9 cellular contexts compared by ENCODE assay signal in the genomic region with DNA sequence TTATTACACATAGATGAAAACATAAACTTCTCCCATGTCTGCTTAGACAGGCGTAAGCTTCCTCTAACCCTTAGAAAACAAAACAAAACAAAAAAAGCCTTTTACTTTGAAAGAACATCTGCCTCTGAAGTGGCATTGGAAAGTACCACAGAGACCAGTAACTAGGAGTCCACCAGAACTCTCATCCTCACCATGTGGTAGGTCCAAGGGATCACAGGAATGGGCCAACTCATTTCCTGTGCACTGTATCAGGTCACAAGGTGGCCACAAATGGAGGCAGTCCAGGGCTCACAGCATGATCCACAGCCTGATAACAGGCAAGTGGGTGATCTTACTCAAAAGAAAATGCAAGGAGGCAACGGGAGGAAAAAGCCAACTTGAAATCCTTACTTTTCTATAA. TPM values are rescaled to one million over a fixed set of nuclear protein-coding genes. Genes with fewer than 3 reads are reported as not detected.
DNase-seq lines count a peak whose midpoint lies in the region; ATAC-seq, FAIRE-seq and TF ChIP-seq lines count a peak whose summit lies in the region.
"Not testable (repeated sequence)": the region's sequence is repeated elsewhere in the genome, so short reads cannot be mapped to it uniquely, and the experiment has no call there.
"Had no signal": no experiment of that assay in that cellular context is flagged by ENCODE, and none has a peak within 500 bp of the region (broad histone marks: within the 10 kb centered on the region; RNA-seq: fewer than 3 reads in every experiment).

No MANE protein-coding gene starts in this region.

- TF ChIP-seq EP300 in HepG2 (IDR thresholded peaks at IDR 0.05; ENCODE audit: low read depth in 2 of 2, low read length in 2 of 2); HepG2 (CRISPR knock-in tag; IDR thresholded peaks at IDR 0.05; ENCODE audit: borderline replicate concordance): not testable (repeated sequence)

- not testable (repeated sequence) for H2AFZ ChIP-seq in HepG2 (ENCODE audit: low read length)

- DNase-seq in ELR (ENCODE audit: low read depth): peak; percentile 6
- peak; percentile 3 for DNase-seq in RPMI7951 (ENCODE audit: low read depth)
- DNase-seq in activated CD4-positive, alpha-beta memory T cell treated with anti-CD3 and anti-CD28 coated beads, Interleukin-2, amount 10 ng/mL, durations not matched to agents 7 days and 5 days; activated T-helper 2 cell treated with anti-CD3 and anti-CD28 coated beads, Interferon-gamma antibody, Interleukin-2, Interleukin-4, amounts not matched to agents 10 μg/mL and 5 μg/mL and 100 μg/mL, durations not matched to agents 14 hours and 24 hours and 36 hours (ENCODE audit: low spot score); HepG2 (ENCODE audit: low spot score); stimulated activated effector memory CD8-positive, alpha-beta T cell treated with anti-CD3 and anti-CD28 coated beads, Interleukin-12 subunit alpha, Interleukin-12 subunit beta, amount 100 ng/mL, for 72 hours (ENCODE audit: low spot score in 2 of 2): not testable (repeated sequence)
- DNase-seq in choroid plexus epithelial cell (ENCODE audit: low read depth): peak; percentile 29

- H4K20me1 ChIP-seq in HepG2 (ENCODE audit: insufficient read depth, low read length): not testable (repeated sequence)

- not testable (repeated sequence) for H3K36me3 ChIP-seq in HepG2 (replicated peaks in 1 of 2; ENCODE audit: control insufficient read depth in 1 of 2, insufficient read depth in 2 of 2, low read length in 2 of 2)

- not testable (repeated sequence) for H3K79me2 ChIP-seq in HepG2 (ENCODE audit: insufficient read depth, low read length)

- H3K27me3 ChIP-seq in HepG2 (ENCODE audit: control insufficient read depth in 1 of 2, insufficient read depth in 2 of 2, low read length in 2 of 2): not testable (repeated sequence)

- peak; percentile 33; the same call in 1 of the 3 replicates for ATAC-seq in HepG2
- peak; percentile 58 for ATAC-seq in stimulated activated effector memory CD8-positive, alpha-beta T cell treated with anti-CD3 and anti-CD28 coated beads, Interleukin-12 subunit alpha, Interleukin-12 subunit beta, amount 100 ng/mL, for 72 hours

- intact Hi-C loops in activated T-helper 2 cell treated with anti-CD3 and anti-CD28 coated beads, Interferon-gamma antibody, Interleukin-2, Interleukin-4, amounts not matched to agents 10 μg/mL and 5 μg/mL and 100 μg/mL, durations not matched to agents 14 hours and 24 hours and 36 hours (cut with micrococcal nuclease): loop anchor here (2.0 to 10.0 kb wide), 3 partner anchors 23 to 485 kb away; no protein-coding TSS in a partner anchor
- intact Hi-C loops in HepG2 (cut with micrococcal nuclease; ENCODE audit: unreplicated experiment): not testable (repeated sequence)

- H3K4me3 ChIP-seq in choroid plexus epithelial cell (ENCODE audit: low read depth, low read length); HepG2 (replicated peaks in 1 of 3; ENCODE audit: insufficient read depth in 1 of 3, low read depth in 2 of 3, low read length in 3 of 3): not testable (repeated sequence)

- H3K9ac ChIP-seq in HepG2 (ENCODE audit: insufficient read depth, low read depth, low read length): not testable (repeated sequence)

- CTCF ChIA-PET in activated CD4-positive, alpha-beta memory T cell treated with anti-CD3 and anti-CD28 coated beads, Interleukin-2, amount 10 ng/mL, durations not matched to agents 7 days and 5 days (lab: Charles Lee); HepG2 (lab: Yijun Ruan, JAX; ENCODE audit: low intra/inter-chr PET ratio, low total read pairs): not testable (repeated sequence)

- H3K9me3 Mint-ChIP-seq in activated CD4-positive, alpha-beta memory T cell treated with anti-CD3 and anti-CD28 coated beads, Interleukin-2, amount 10 ng/mL, durations not matched to agents 7 days and 5 days; activated T-helper 2 cell treated with anti-CD3 and anti-CD28 coated beads, Interferon-gamma antibody, Interleukin-2, Interleukin-4, amounts not matched to agents 10 μg/mL and 5 μg/mL and 100 μg/mL, durations not matched to agents 14 hours and 24 hours and 36 hours; stimulated activated effector memory CD8-positive, alpha-beta T cell treated with anti-CD3 and anti-CD28 coated beads, Interleukin-12 subunit alpha, Interleukin-12 subunit beta, amount 100 ng/mL, for 72 hours: not testable (repeated sequence)

- TF ChIP-seq RAD21 in HepG2 (CRISPR knock-in tag; IDR thresholded peaks at IDR 0.05): not testable (repeated sequence)

- in situ Hi-C loops in HepG2 (cut with HindIII; ENCODE audit: extremely low pct_ligation_motif_present, low pct_unique_long_range_greater_than_20kb): not testable (repeated sequence)

- peak overlapping the region; percentile 91 for H3K27ac Mint-ChIP-seq in activated CD4-positive, alpha-beta memory T cell treated with anti-CD3 and anti-CD28 coated beads, Interleukin-2, amount 10 ng/mL, durations not matched to agents 7 days and 5 days
- peak overlapping the region; percentile 12 for H3K27ac Mint-ChIP-seq in activated T-helper 2 cell treated with anti-CD3 and anti-CD28 coated beads, Interferon-gamma antibody, Interleukin-2, Interleukin-4, amounts not matched to agents 10 μg/mL and 5 μg/mL and 100 μg/mL, durations not matched to agents 14 hours and 24 hours and 36 hours
- H3K27ac Mint-ChIP-seq in stimulated activated effector memory CD8-positive, alpha-beta T cell treated with anti-CD3 and anti-CD28 coated beads, Interleukin-12 subunit alpha, Interleukin-12 subunit beta, amount 100 ng/mL, for 72 hours: peak overlapping the region; percentile 38

- not testable (repeated sequence) for H3K4me1 ChIP-seq in HepG2 (ENCODE audit: insufficient read depth, low read length)

- H3K27me3 Mint-ChIP-seq in activated CD4-positive, alpha-beta memory T cell treated with anti-CD3 and anti-CD28 coated beads, Interleukin-2, amount 10 ng/mL, durations not matched to agents 7 days and 5 days; activated T-helper 2 cell treated with anti-CD3 and anti-CD28 coated beads, Interferon-gamma antibody, Interleukin-2, Interleukin-4, amounts not matched to agents 10 μg/mL and 5 μg/mL and 100 μg/mL, durations not matched to agents 14 hours and 24 hours and 36 hours (ENCODE audit: low read depth): not testable (repeated sequence)

- BruUV-seq in HepG2 (replicated peaks; lab: Mats Ljungman, UMichigan): not testable (repeated sequence)

- peaks cover 35% of the 10 kb centered on the region for H3K36me3 Mint-ChIP-seq in activated CD4-positive, alpha-beta memory T cell treated with anti-CD3 and anti-CD28 coated beads, Interleukin-2, amount 10 ng/mL, durations not matched to agents 7 days and 5 days (ENCODE audit: low read depth)
- H3K36me3 Mint-ChIP-seq in activated T-helper 2 cell treated with anti-CD3 and anti-CD28 coated beads, Interferon-gamma antibody, Interleukin-2, Interleukin-4, amounts not matched to agents 10 μg/mL and 5 μg/mL and 100 μg/mL, durations not matched to agents 14 hours and 24 hours and 36 hours (ENCODE audit: low read depth); stimulated activated effector memory CD8-positive, alpha-beta T cell treated with anti-CD3 and anti-CD28 coated beads, Interleukin-12 subunit alpha, Interleukin-12 subunit beta, amount 100 ng/mL, for 72 hours: not testable (repeated sequence)

- TF ChIP-seq POLR2A in HepG2 (IDR thresholded peaks at IDR 0.05; ENCODE audit: insufficient read depth in 1 of 2, low read depth in 2 of 2, low read length in 2 of 2): not testable (repeated sequence)

- H3K4me3 Mint-ChIP-seq in activated CD4-positive, alpha-beta memory T cell treated with anti-CD3 and anti-CD28 coated beads, Interleukin-2, amount 10 ng/mL, durations not matched to agents 7 days and 5 days: peak overlapping the region; percentile 83
- H3K4me3 Mint-ChIP-seq in activated T-helper 2 cell treated with anti-CD3 and anti-CD28 coated beads, Interferon-gamma antibody, Interleukin-2, Interleukin-4, amounts not matched to agents 10 μg/mL and 5 μg/mL and 100 μg/mL, durations not matched to agents 14 hours and 24 hours and 36 hours (ENCODE audit: low read depth): not testable (repeated sequence)
- peak overlapping the region; percentile 46 for H3K4me3 Mint-ChIP-seq in stimulated activated effector memory CD8-positive, alpha-beta T cell treated with anti-CD3 and anti-CD28 coated beads, Interleukin-12 subunit alpha, Interleukin-12 subunit beta, amount 100 ng/mL, for 72 hours

- not testable (repeated sequence) for TF ChIP-seq CTCF in choroid plexus epithelial cell (conservative IDR thresholded peaks at IDR 0.05; ENCODE audit: low read depth, low read length); HepG2 (CRISPR knock-in tag; IDR thresholded peaks at IDR 0.05)

- H3K4me2 ChIP-seq in HepG2 (ENCODE audit: low read depth, low read length): not testable (repeated sequence)

- H3K27ac ChIP-seq in HepG2 (ENCODE audit: extremely low read length, insufficient read depth, low read length): not testable (repeated sequence)

- WGBS in HepG2 (ENCODE audit: low lambda C conversion rate): 49% methylated on average over 2 of the region's 2 CpGs

- H3K4me1 Mint-ChIP-seq in activated CD4-positive, alpha-beta memory T cell treated with anti-CD3 and anti-CD28 coated beads, Interleukin-2, amount 10 ng/mL, durations not matched to agents 7 days and 5 days: peaks cover 33% of the 10 kb centered on the region
- peaks cover 25% of the 10 kb centered on the region for H3K4me1 Mint-ChIP-seq in activated T-helper 2 cell treated with anti-CD3 and anti-CD28 coated beads, Interferon-gamma antibody, Interleukin-2, Interleukin-4, amounts not matched to agents 10 μg/mL and 5 μg/mL and 100 μg/mL, durations not matched to agents 14 hours and 24 hours and 36 hours (ENCODE audit: low read depth)
- H3K4me1 Mint-ChIP-seq in stimulated activated effector memory CD8-positive, alpha-beta T cell treated with anti-CD3 and anti-CD28 coated beads, Interleukin-12 subunit alpha, Interleukin-12 subunit beta, amount 100 ng/mL, for 72 hours: peaks cover 22% of the 10 kb centered on the region

- not testable (repeated sequence) for FAIRE-seq in HepG2 (lab: Jason Lieb, UNC)

- POLR2A ChIA-PET in activated CD4-positive, alpha-beta memory T cell treated with anti-CD3 and anti-CD28 coated beads, Interleukin-2, amount 10 ng/mL, durations not matched to agents 7 days and 5 days (lab: Charles Lee): interaction anchor here (1.8 to 2.7 kb wide), 3 partner anchors 9 to 29 kb away, joined by 5 to 9 read pairs (median 7); no protein-coding TSS in a partner anchor
- POLR2A ChIA-PET in HepG2 (lab: Yijun Ruan, JAX): not testable (repeated sequence)

- not testable (repeated sequence) for H3K9me3 ChIP-seq in HepG2 (ENCODE audit: low read length)

RNA-seq across cellular contexts. Expression of a gene that starts 40.0 kb away (rescaled TPM):
- total RNA-seq in RPMI7951 (2014; rRNA removed; shearing (Covaris generic)): not detected in 2 replicates
- total RNA-seq in activated CD4-positive, alpha-beta memory T cell treated with anti-CD3 and anti-CD28 coated beads, Interleukin-2, amount 10 ng/mL, durations not matched to agents 7 days and 5 days: not detected
- total RNA-seq in activated T-helper 2 cell treated with anti-CD3 and anti-CD28 coated beads, Interferon-gamma antibody, Interleukin-2, Interleukin-4, amounts not matched to agents 10 μg/mL and 5 μg/mL and 100 μg/mL, durations not matched to agents 14 hours and 24 hours and 36 hours: not detected in 2 replicates
- not detected in 2 replicates for total RNA-seq in HepG2 (2016; rRNA removed; fragmentation: Illumina TruSeq; extraction: Trizol)
- total RNA-seq in HepG2 (2016; cell fraction: cytosol; rRNA removed; fragmentation: Illumina TruSeq; extraction: Trizol; ENCODE audit: low read depth): not detected in 2 replicates
- not detected in 2 replicates for total RNA-seq in HepG2 (2016; cell fraction: insoluble cytoplasmic fraction; rRNA removed; fragmentation: Illumina TruSeq; extraction: Trizol)
- not detected in 2 replicates for total RNA-seq in HepG2 (2016; cell fraction: membrane; rRNA removed; fragmentation: Illumina TruSeq; extraction: Trizol)
- total RNA-seq in HepG2 (2016; cell fraction: nucleus; rRNA removed; fragmentation: Illumina TruSeq; extraction: Trizol): not detected in 2 replicates
- not detected in 2 replicates for polyA plus RNA-seq in HepG2 (2011; rRNA removed)
- polyA plus RNA-seq in HepG2 (2011; cell fraction: cytosol; rRNA removed): not detected in 2 replicates
- polyA plus RNA-seq in HepG2 (2011; cell fraction: nucleus; rRNA removed): not detected in 2 replicates
- polyA plus RNA-seq in HepG2 (2012): not detected in 2 replicates
- polyA plus RNA-seq in HepG2 (2016; cell fraction: cytosol; fragmentation: Illumina TruSeq; extraction: Trizol; ENCODE audit: low read depth): not detected in 2 replicates
- polyA plus RNA-seq in HepG2 (2016; cell fraction: insoluble cytoplasmic fraction; fragmentation: Illumina TruSeq; extraction: Trizol; ENCODE audit: low read depth): not detected in 2 replicates
- not detected in 2 replicates for polyA plus RNA-seq in HepG2 (2016; cell fraction: membrane; fragmentation: Illumina TruSeq; extraction: Trizol; ENCODE audit: low read depth)
- polyA plus RNA-seq in HepG2 (2016; cell fraction: nucleus; fragmentation: Illumina TruSeq; extraction: Trizol; ENCODE audit: insufficient read depth, low read depth): not detected in 2 replicates
- not detected in 2 replicates for polyA minus RNA-seq in HepG2 (2011; rRNA and poly(A)+ RNA removed; ENCODE audit: low replicate concordance)
- not detected in 2 replicates for polyA minus RNA-seq in HepG2 (2011; cell fraction: cytosol; rRNA and poly(A)+ RNA removed)
- polyA minus RNA-seq in HepG2 (2011; cell fraction: nucleus; rRNA and poly(A)+ RNA removed): not detected in 2 replicates
- total RNA-seq: CD8-positive, alpha-beta T cell; H9 had no signal

RNA-seq across cellular contexts. Expression of a gene that starts 54.5 kb away (rescaled TPM):
- total RNA-seq in RPMI7951 (2014; rRNA removed; shearing (Covaris generic)): 22.5 and 28.8 TPM in 2 replicates
- total RNA-seq in activated CD4-positive, alpha-beta memory T cell treated with anti-CD3 and anti-CD28 coated beads, Interleukin-2, amount 10 ng/mL, durations not matched to agents 7 days and 5 days: 100 to 1,000 TPM in 1 of 2 experiments, 10 to 100 TPM in 1; 98.1 to 101 TPM
- 5.2 and 5.8 TPM in 2 replicates for total RNA-seq in activated T-helper 2 cell treated with anti-CD3 and anti-CD28 coated beads, Interferon-gamma antibody, Interleukin-2, Interleukin-4, amounts not matched to agents 10 μg/mL and 5 μg/mL and 100 μg/mL, durations not matched to agents 14 hours and 24 hours and 36 hours
- total RNA-seq in HepG2 (2016; rRNA removed; fragmentation: Illumina TruSeq; extraction: Trizol): 0.53 TPM in 1 of 2 replicates, not detected in the other
- total RNA-seq in HepG2 (2016; cell fraction: cytosol; rRNA removed; fragmentation: Illumina TruSeq; extraction: Trizol; ENCODE audit: low read depth): not detected in 2 replicates
- total RNA-seq in HepG2 (2016; cell fraction: insoluble cytoplasmic fraction; rRNA removed; fragmentation: Illumina TruSeq; extraction: Trizol): 0.39 and 0.45 TPM in 2 replicates
- total RNA-seq in HepG2 (2016; cell fraction: membrane; rRNA removed; fragmentation: Illumina TruSeq; extraction: Trizol): 0.62 TPM in 1 of 2 replicates, not detected in the other
- not detected in 2 replicates for total RNA-seq in HepG2 (2016; cell fraction: nucleus; rRNA removed; fragmentation: Illumina TruSeq; extraction: Trizol)
- 0.34 and 0.48 TPM in 2 replicates for polyA plus RNA-seq in HepG2 (2011; rRNA removed)
- 0.15 and 0.45 TPM in 2 replicates for polyA plus RNA-seq in HepG2 (2011; cell fraction: cytosol; rRNA removed)
- 0.48 TPM in 1 of 2 replicates, not detected in the other for polyA plus RNA-seq in HepG2 (2011; cell fraction: nucleus; rRNA removed)
- 0.55 and 0.89 TPM in 2 replicates for polyA plus RNA-seq in HepG2 (2012)
- not detected in 2 replicates for polyA plus RNA-seq in HepG2 (2016; cell fraction: cytosol; fragmentation: Illumina TruSeq; extraction: Trizol; ENCODE audit: low read depth)
- 0.66 and 0.76 TPM in 2 replicates for polyA plus RNA-seq in HepG2 (2016; cell fraction: insoluble cytoplasmic fraction; fragmentation: Illumina TruSeq; extraction: Trizol; ENCODE audit: low read depth)
- 0.37 TPM in 1 of 2 replicates, not detected in the other for polyA plus RNA-seq in HepG2 (2016; cell fraction: membrane; fragmentation: Illumina TruSeq; extraction: Trizol; ENCODE audit: low read depth)
- not detected in 2 replicates for polyA plus RNA-seq in HepG2 (2016; cell fraction: nucleus; fragmentation: Illumina TruSeq; extraction: Trizol; ENCODE audit: insufficient read depth, low read depth)
- polyA minus RNA-seq in HepG2 (2011; rRNA and poly(A)+ RNA removed; ENCODE audit: low replicate concordance): 13.3 TPM in 1 of 2 replicates, not detected in the other
- polyA minus RNA-seq in HepG2 (2011; cell fraction: cytosol; rRNA and poly(A)+ RNA removed): not detected in 2 replicates
- not detected in 2 replicates for polyA minus RNA-seq in HepG2 (2011; cell fraction: nucleus; rRNA and poly(A)+ RNA removed)
- total RNA-seq: H9 had no signal

Comparison
In these comparisons a context has a peak if more than half of its experiments do, and no peak if none do; other contexts are left out.
1. H3K27ac Mint-ChIP-seq: peak in every context shown above with its lines; median percentile 91 in activated CD4-positive, alpha-beta memory T cell treated with anti-CD3 and anti-CD28 coated beads, Interleukin-2, amount 10 ng/mL, durations not matched to agents 7 days and 5 days; 38 in stimulated activated effector memory CD8-positive, alpha-beta T cell treated with anti-CD3 and anti-CD28 coated beads, Interleukin-12 subunit alpha, Interleukin-12 subunit beta, amount 100 ng/mL, for 72 hours; 12 in activated T-helper 2 cell treated with anti-CD3 and anti-CD28 coated beads, Interferon-gamma antibody, Interleukin-2, Interleukin-4, amounts not matched to agents 10 μg/mL and 5 μg/mL and 100 μg/mL, durations not matched to agents 14 hours and 24 hours and 36 hours.